In genomic region chr11:119403021-119403420, GRCh38 we compare ENCODE assay signal across 18 cellular contexts. TPM values are rescaled to one million over a fixed set of nuclear protein-coding genes. Genes with fewer than 3 reads are reported as not detected.
"Had no signal": no experiment of that assay in that cellular context is flagged by ENCODE, and none has a peak within 500 bp of the region (broad histone marks: within the 10 kb centered on the region; RNA-seq: fewer than 3 reads in every experiment).

No MANE protein-coding gene starts in this region.

- H3K27ac ChIP-seq: brain microvascular endothelial cell, esophagus muscularis mucosa, stomach, thoracic aorta had no signal

- H3K27me3 ChIP-seq: brain microvascular endothelial cell, esophagus muscularis mucosa, stomach had no signal

- ATAC-seq: activated T-cell treated with anti-CD3 and anti-CD28 coated beads, Interleukin-2, amount 50 U/mL, for 72 hours; natural killer cell had no signal

- H3K36me3 ChIP-seq: brain microvascular endothelial cell, esophagus muscularis mucosa, stomach, thoracic aorta had no signal

- H3K4me1 ChIP-seq: esophagus muscularis mucosa, stomach had no signal

- DNase-seq: activated CD4-positive, alpha-beta T cell treated with anti-CD3 and anti-CD28 coated beads, Interleukin-2, amount 10 ng/mL, durations not matched to agents 7 days and 5 days; activated CD8-positive, alpha-beta memory T cell treated with anti-CD3 and anti-CD28 coated beads, Interleukin-2, amount 50 U/mL, for 48 hours; activated gamma-delta T cell treated with Interleukin-2 at 50 U/mL for 16 hours; activated T-cell treated with anti-CD3 and anti-CD28 coated beads, Interleukin-2, amount 50 U/mL, for 72 hours; brain microvascular endothelial cell; cortex of kidney; effector CD4-positive, alpha-beta T cell; head of caudate nucleus; immature natural killer cell; mammary epithelial cell; natural killer cell; stomach had no signal

- H3K4me3 ChIP-seq: esophagus muscularis mucosa, stomach, thoracic aorta had no signal

RNA-seq across cellular contexts. Expression of gene THY1, which starts 20.0 kb away (rescaled TPM):
- total RNA-seq: natural killer cell had no signal
- polyA plus RNA-seq: immature natural killer cell had no signal

RNA-seq across cellular contexts. Expression of gene USP2, which starts 21.5 kb away (rescaled TPM):
- polyA plus RNA-seq: immature natural killer cell had no signal

RNA-seq across cellular contexts. Expression of gene MFRP, which starts 56.5 kb away (rescaled TPM):
- total RNA-seq: activated CD4-positive, alpha-beta T cell treated with anti-CD3 and anti-CD28 coated beads, Interleukin-2, amount 10 ng/mL, durations not matched to agents 7 days and 5 days; activated T-cell treated with anti-CD3 and anti-CD28 coated beads, Interleukin-2, amount 50 U/mL, for 72 hours; frontal cortex; mammary epithelial cell; mucosa of gallbladder; natural killer cell; posterior vena cava; stomach; urinary bladder had no signal
- polyA plus RNA-seq: immature natural killer cell, mammary epithelial cell, stomach had no signal
